Comparison of ENCODE assay signal across 1 cellular context in genomic region chr12:32884962-32885361, GRCh38.
A peak's percentile ranks its signal among the peaks of the same experiment; 100 is the strongest.
TF ChIP-seq lines count a peak whose summit lies in the region.

No MANE protein-coding gene starts in this region.

TF ChIP-seq in H1, 55 proteins besides CTCF, POLR2A, EP300 and RAD21:
- TF ChIP-seq GTF2F1 (IDR thresholded peaks at IDR 0.05; ENCODE audit: borderline replicate concordance, low read depth, low read length), result no peak
- no peak for TF ChIP-seq TAF1 (IDR thresholded peaks at IDR 0.05; ENCODE audit: low read depth, low read length)
- TF ChIP-seq RXRA (IDR thresholded peaks at IDR 0.05; ENCODE audit: insufficient read depth, low read depth, low read length), result no peak
- peak; percentile 64; the same call in 1 of the 2 replicates for TF ChIP-seq EGR1 (IDR thresholded peaks at IDR 0.05; ENCODE audit: borderline replicate concordance, low read depth, low read length)
- TF ChIP-seq NANOG (IDR thresholded peaks at IDR 0.05; ENCODE audit: insufficient read depth, low read depth, low read length, poor library complexity, severe bottlenecking), result no peak
- TF ChIP-seq SAP30 (IDR thresholded peaks at IDR 0.05; ENCODE audit: insufficient read depth, insufficient replicate concordance, low read length), result no peak
- TF ChIP-seq, protein P1, sequence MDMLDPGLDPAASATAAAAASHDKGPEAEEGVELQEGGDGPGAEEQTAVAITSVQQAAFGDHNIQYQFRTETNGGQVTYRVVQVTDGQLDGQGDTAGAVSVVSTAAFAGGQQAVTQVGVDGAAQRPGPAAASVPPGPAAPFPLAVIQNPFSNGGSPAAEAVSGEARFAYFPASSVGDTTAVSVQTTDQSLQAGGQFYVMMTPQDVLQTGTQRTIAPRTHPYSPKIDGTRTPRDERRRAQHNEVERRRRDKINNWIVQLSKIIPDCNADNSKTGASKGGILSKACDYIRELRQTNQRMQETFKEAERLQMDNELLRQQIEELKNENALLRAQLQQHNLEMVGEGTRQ (IDR thresholded peaks at IDR 0.05; ENCODE audit: low read length), result no peak
